In the genomic region with DNA sequence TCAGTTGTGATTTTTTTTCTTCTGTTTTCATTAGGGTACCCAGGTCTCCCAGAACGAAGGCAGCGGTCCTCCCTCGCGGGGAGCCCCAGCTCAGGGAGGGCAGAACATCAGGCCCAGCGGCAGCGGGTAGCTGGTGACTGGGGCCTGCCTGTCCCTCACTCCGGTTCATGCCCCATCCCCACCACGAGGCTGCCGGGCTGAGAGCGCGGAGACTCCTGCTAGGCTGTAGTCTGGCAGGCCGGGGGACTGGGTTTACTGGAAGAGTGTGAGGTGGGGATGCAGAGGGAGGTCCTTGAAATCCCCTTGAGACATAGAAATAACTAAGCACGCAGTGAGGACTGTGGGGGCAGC, we compare ENCODE assay signal across 1 cellular context.
A peak's percentile ranks its signal among the peaks of the same experiment; 100 is the strongest.
TF ChIP-seq lines count a peak whose summit lies in the region.

No MANE protein-coding gene starts in this region.

TF ChIP-seq in HepG2, 621 proteins besides CTCF, POLR2A, EP300 and RAD21:
- TF ChIP-seq TEF (CRISPR knock-in tag; IDR thresholded peaks at IDR 0.05) (no peak), HNRNPLL (IDR thresholded peaks at IDR 0.05; ENCODE audit: low read depth, low read length, poor library complexity, severe bottlenecking) (peak; percentile 10)
